35 cellular contexts compared by ENCODE assay signal in the genomic region with DNA sequence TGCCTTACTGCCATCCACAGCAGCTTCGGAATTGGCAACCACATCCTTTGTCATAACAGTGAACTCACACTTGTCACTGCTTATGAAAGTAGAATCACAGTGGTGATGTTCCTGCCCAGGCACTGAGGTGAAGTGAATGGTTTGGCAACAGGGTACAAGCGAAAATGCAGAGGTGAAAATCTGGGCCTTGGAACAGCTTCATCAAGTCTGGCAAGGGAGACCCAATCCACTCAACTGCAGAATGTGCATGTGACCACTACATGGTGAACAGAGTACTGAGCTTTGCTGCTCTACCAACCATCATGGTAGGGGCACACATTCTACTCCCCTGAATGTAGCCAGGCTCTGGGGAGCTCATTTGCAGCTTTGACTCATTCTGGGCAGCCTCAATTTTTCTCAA.
"Had no signal": no experiment of that assay in that cellular context is flagged by ENCODE, and none has a peak within 500 bp of the region (broad histone marks: within the 10 kb centered on the region; RNA-seq: fewer than 3 reads in every experiment).

No MANE protein-coding gene starts in this region.

- H3K4me2 ChIP-seq: PC-9 had no signal

- ATAC-seq: activated CD8-positive, alpha-beta T cell treated with anti-CD3 and anti-CD28 coated beads, Interleukin-2, amount 10 ng/mL, durations not matched to agents 7 days and 5 days; activated naive CD4-positive, alpha-beta T cell treated with anti-CD3 and anti-CD28 coated beads, Interleukin-2, amount 50 U/mL, for 72 hours; body of pancreas had no signal

- H3K27ac ChIP-seq: adrenal gland, body of pancreas, breast epithelium, PC-9, RWPE1, SJCRH30, SK-N-MC, WERI-Rb-1 had no signal

- FAIRE-seq: astrocyte, RCC 7860 had no signal

- H2AFZ ChIP-seq: PC-9 had no signal

- H3K27ac Mint-ChIP-seq: activated CD8-positive, alpha-beta T cell treated with anti-CD3 and anti-CD28 coated beads, Interleukin-2, amount 10 ng/mL, durations not matched to agents 7 days and 5 days; activated naive CD4-positive, alpha-beta T cell treated with anti-CD3 and anti-CD28 coated beads for 36 hours; activated naive CD4-positive, alpha-beta T cell treated with anti-CD3 and anti-CD28 coated beads, Interleukin-2, amount 50 U/mL, for 72 hours; activated T-cell treated with anti-CD3 and anti-CD28 coated beads, Interleukin-2, amount 50 U/mL, for 24 hours; activated T-helper 1 cell treated with anti-CD3 and anti-CD28 coated beads, Interleukin-12 subunit alpha, Interleukin-12 subunit beta, Interleukin-2, Interleukin-4 antibody, amounts not matched to agents 30 ng/mL and 10 ng/mL and 1 ng/mL, durations not matched to agents 14 hours and 24 hours and 36 hours had no signal

- H3K4me3 Mint-ChIP-seq: activated CD8-positive, alpha-beta T cell treated with anti-CD3 and anti-CD28 coated beads, Interleukin-2, amount 10 ng/mL, durations not matched to agents 7 days and 5 days; activated naive CD4-positive, alpha-beta T cell treated with anti-CD3 and anti-CD28 coated beads for 36 hours; activated T-cell treated with anti-CD3 and anti-CD28 coated beads, Interleukin-2, amount 50 U/mL, for 24 hours; activated T-helper 1 cell treated with anti-CD3 and anti-CD28 coated beads, Interleukin-12 subunit alpha, Interleukin-12 subunit beta, Interleukin-2, Interleukin-4 antibody, amounts not matched to agents 30 ng/mL and 10 ng/mL and 1 ng/mL, durations not matched to agents 14 hours and 24 hours and 36 hours had no signal

- H3K36me3 Mint-ChIP-seq: activated naive CD4-positive, alpha-beta T cell treated with anti-CD3 and anti-CD28 coated beads, Interleukin-2, amount 50 U/mL, for 72 hours had no signal

- H3K4me3 ChIP-seq: adrenal gland, body of pancreas, breast epithelium, MG63, PC-9, SJCRH30, SK-N-MC had no signal

- H3K27me3 ChIP-seq: adrenal gland, body of pancreas, breast epithelium, MG63, SJCRH30 had no signal

- H3K9me3 ChIP-seq: adrenal gland, body of pancreas, breast epithelium, MG63, SJCRH30 had no signal

- H3K9me3 Mint-ChIP-seq: activated naive CD4-positive, alpha-beta T cell treated with anti-CD3 and anti-CD28 coated beads for 36 hours; activated naive CD4-positive, alpha-beta T cell treated with anti-CD3 and anti-CD28 coated beads, Interleukin-2, amount 50 U/mL, for 72 hours; activated T-cell treated with anti-CD3 and anti-CD28 coated beads, Interleukin-2, amount 50 U/mL, for 24 hours; activated T-helper 1 cell treated with anti-CD3 and anti-CD28 coated beads, Interleukin-12 subunit alpha, Interleukin-12 subunit beta, Interleukin-2, Interleukin-4 antibody, amounts not matched to agents 30 ng/mL and 10 ng/mL and 1 ng/mL, durations not matched to agents 14 hours and 24 hours and 36 hours had no signal

- DNase-seq: activated CD4-positive, alpha-beta T cell treated with anti-CD3 and anti-CD28 coated beads for 1 hour; activated CD4-positive, alpha-beta T cell treated with anti-CD3 and anti-CD28 coated beads for 48 hours; activated CD4-positive, CD25-positive, alpha-beta regulatory T cell; activated CD8-positive, alpha-beta T cell treated with anti-CD3 and anti-CD28 coated beads, Interleukin-2, amount 10 ng/mL, durations not matched to agents 7 days and 5 days; activated gamma-delta T cell treated with Interleukin-2 at 50 U/mL for 16 hours; activated naive CD4-positive, alpha-beta T cell treated with anti-CD3 and anti-CD28 coated beads for 36 hours; activated T-cell treated with anti-CD3 and anti-CD28 coated beads, Interleukin-2, amount 50 U/mL, for 24 hours; adrenal gland; body of pancreas; cerebellar nuclear complex; Kasumi-1; KBM-7; MG63; NCI-H1048; NCI-H1436; NCI-H1694; NCI-H1930; NCI-H2081 treated with DMSO at 0.1 percent for 48 hours; NCI-H226; NCI-H446 treated with DMSO at 0.1 percent for 48 hours; NCI-H524; NCI-H69; NCI-H82; PC-9; SHP77; SJCRH30; T1000; WERI-Rb-1 had no signal

- H3K36me3 ChIP-seq: adrenal gland, breast epithelium, MG63, SJCRH30, WERI-Rb-1 had no signal

- H3K4me1 ChIP-seq: adrenal gland, breast epithelium had no signal
